ENCODE assay signal across 20 cellular contexts in genomic region chr10:81177651-81178244, GRCh38.
A peak's percentile ranks its signal among the peaks of the same experiment; 100 is the strongest.
DNase-seq lines count a peak whose midpoint lies in the region; ATAC-seq and TF ChIP-seq lines count a peak whose summit lies in the region.
"Had no signal": no experiment of that assay in that cellular context is flagged by ENCODE, and none has a peak within 500 bp of the region (broad histone marks: within the 10 kb centered on the region; RNA-seq: fewer than 3 reads in every experiment).

No MANE protein-coding gene starts in this region.

- H3K4me1 ChIP-seq in uterus, result no peaks in the 10 kb centered on the region

- H3K36me3 ChIP-seq in WERI-Rb-1 (no peaks in the 10 kb centered on the region), uterus (no peaks in the 10 kb centered on the region)
- H3K36me3 ChIP-seq: MG63 had no signal

- peaks cover 2% of the 10 kb centered on the region for H3K9me3 Mint-ChIP-seq in activated CD4-positive, alpha-beta T cell treated with anti-CD3 and anti-CD28 coated beads for 36 hours (ENCODE audit: low read depth)

- peak; percentile 4 for DNase-seq in GM12865 (ENCODE audit: low read depth)
- peak; percentile 15 for DNase-seq in HT1080 (ENCODE audit: low read depth)
- peak; percentile 21 for DNase-seq in WERI-Rb-1
- peak; percentile 6 for DNase-seq in kidney tubule cell (ENCODE audit: low spot score)
- DNase-seq in activated CD4-positive, alpha-beta T cell treated with anti-CD3 and anti-CD28 coated beads for 36 hours, result no peak
- no peak for DNase-seq in uterus
- no peak for DNase-seq in NCI-H1417 treated with DMSO at 0.1 percent for 48 hours (lab: John Stamatoyannopoulos, UW)
- DNase-seq: Calu3; CD4-positive, CD25-positive, alpha-beta regulatory T cell; DND-41; GOT3; KG1; MG63; NCI-H187 treated with DMSO at 0.1 percent for 48 hours; NCI-H446; NCI-H69; Right ventricle myocardium superior; T-helper 17 cell had no signal

- H3K27ac ChIP-seq in WERI-Rb-1, result no peak overlapping the region
- no peak overlapping the region for H3K27ac ChIP-seq in uterus

- H3K4me1 Mint-ChIP-seq in activated CD4-positive, alpha-beta T cell treated with anti-CD3 and anti-CD28 coated beads for 36 hours, result no peaks in the 10 kb centered on the region
- H3K4me1 Mint-ChIP-seq: B cell, T-helper 17 cell had no signal

- no peak overlapping the region for H3K4me3 Mint-ChIP-seq in activated CD4-positive, alpha-beta T cell treated with anti-CD3 and anti-CD28 coated beads for 36 hours
- H3K4me3 Mint-ChIP-seq: B cell; CD4-positive, CD25-positive, alpha-beta regulatory T cell; T-helper 17 cell had no signal

- H3K27me3 ChIP-seq in WERI-Rb-1 (ENCODE audit: insufficient read depth, low read depth, severe bottlenecking) (no peaks in the 10 kb centered on the region), uterus (no peaks in the 10 kb centered on the region)
- H3K27me3 ChIP-seq: MG63 had no signal

- H3K4me3 ChIP-seq in GM12865 (ENCODE audit: low read depth, low read length) (no peak overlapping the region), WERI-Rb-1 (ENCODE audit: low read depth, low read length) (no peak overlapping the region), uterus (no peak overlapping the region)
- H3K4me3 ChIP-seq: MG63 had no signal

- no peak for ATAC-seq in activated CD4-positive, alpha-beta T cell treated with anti-CD3 and anti-CD28 coated beads for 36 hours
- ATAC-seq: SK-N-SH treated with all-trans-retinoic acid at 6 μM for 48 hours, T-helper 17 cell had no signal

- CTCF ChIA-PET in activated CD4-positive, alpha-beta T cell treated with anti-CD3 and anti-CD28 coated beads for 36 hours (lab: Charles Lee), result interaction anchor here (1.3 kb wide), 1 partner anchor 17 kb away, joined by 3 read pairs; no protein-coding TSS in a partner anchor

- H3K9me3 ChIP-seq in WERI-Rb-1 (ENCODE audit: severe bottlenecking) (peaks cover 10% of the 10 kb centered on the region), uterus (no peaks in the 10 kb centered on the region)
- H3K9me3 ChIP-seq: MG63 had no signal

- no peak for TF ChIP-seq CTCF in GM12865 (IDR thresholded peaks at IDR 0.05; ENCODE audit: insufficient read depth, low read depth, low read length, missing control alignments)
- no peak for TF ChIP-seq CTCF in WERI-Rb-1 (IDR thresholded peaks at IDR 0.05; ENCODE audit: low read depth, low read length)
- TF ChIP-seq CTCF in uterus (IDR thresholded peaks at IDR 0.05), result no peak

- no peaks in the 10 kb centered on the region for H3K27me3 Mint-ChIP-seq in activated CD4-positive, alpha-beta T cell treated with anti-CD3 and anti-CD28 coated beads for 36 hours
- H3K27me3 Mint-ChIP-seq: B cell; CD4-positive, CD25-positive, alpha-beta regulatory T cell; T-helper 17 cell had no signal

- no peak for TF ChIP-seq POLR2A in uterus (IDR thresholded peaks at IDR 0.05)

- no peak overlapping the region for H3K27ac Mint-ChIP-seq in activated CD4-positive, alpha-beta T cell treated with anti-CD3 and anti-CD28 coated beads for 36 hours
- H3K27ac Mint-ChIP-seq: B cell; CD4-positive, CD25-positive, alpha-beta regulatory T cell; T-helper 17 cell had no signal

- POLR2A ChIA-PET in activated CD4-positive, alpha-beta T cell treated with anti-CD3 and anti-CD28 coated beads for 36 hours (lab: Charles Lee), result no interaction called here

- intact Hi-C loops in activated CD4-positive, alpha-beta T cell treated with anti-CD3 and anti-CD28 coated beads for 36 hours (cut with DNase I, micrococcal nuclease), result no loop called here
- intact Hi-C loops in uterus (cut with DNase I; ENCODE audit: low total_unique reads), result no loop called here

- H3K36me3 Mint-ChIP-seq in activated CD4-positive, alpha-beta T cell treated with anti-CD3 and anti-CD28 coated beads for 36 hours (ENCODE audit: low read depth), result no peaks in the 10 kb centered on the region
- H3K36me3 Mint-ChIP-seq: CD4-positive, CD25-positive, alpha-beta regulatory T cell had no signal

Comparison
In these comparisons a context has a peak if more than half of its experiments do, and no peak if none do; other contexts are left out.
1. DNase-seq: peak in GM12865 (single experiment), HT1080 (single experiment), WERI-Rb-1 (single experiment) and kidney tubule cell (single experiment); none in activated CD4-positive, alpha-beta T cell treated with anti-CD3 and anti-CD28 coated beads for 36 hours (single experiment), uterus (0 of 2) and NCI-H1417 treated with DMSO at 0.1 percent for 48 hours (single experiment).